In genomic region chr6:168937061-168937460, GRCh38 we compare ENCODE assay signal across 13 cellular contexts.
DNase-seq lines count a peak whose midpoint lies in the region; ATAC-seq, FAIRE-seq and TF ChIP-seq lines count a peak whose summit lies in the region.
"Had no signal": no experiment of that assay in that cellular context is flagged by ENCODE, and none has a peak within 500 bp of the region (broad histone marks: within the 10 kb centered on the region; RNA-seq: fewer than 3 reads in every experiment).

No MANE protein-coding gene starts in this region.

- WGBS in small intestine, 3 donors, result 67 to 71% (median 69%) methylated on average over 7 of the region's 7 CpGs

- TF ChIP-seq CTCF in omental fat pad (IDR thresholded peaks at IDR 0.05), result no peak

- ATAC-seq in esophagus mucosa, result peak; percentile 35
- peak; percentile 88 for ATAC-seq in omental fat pad (ENCODE audit: low FRiP score)

- no peak for FAIRE-seq in small intestine (lab: Jason Lieb, UNC)
- FAIRE-seq: colon had no signal

- no peak overlapping the region for H3K4me3 ChIP-seq in small intestine (ENCODE audit: low read depth in 1 of 2, low read length in 2 of 2)
- H3K4me3 ChIP-seq: spleen had no signal

- H3K27ac ChIP-seq in small intestine (ENCODE audit: low read depth in 1 of 2, low read length in 1 of 2), result no peak overlapping the region
- H3K27ac ChIP-seq: spleen had no signal

- DNase-seq in Daoy (ENCODE audit: low read depth) (peak; percentile 6), NCI-H226 (peak; percentile 44), omental fat pad (ENCODE audit: low spot score) (no peak), HT-29 (ENCODE audit: low spot score) (no peak), small intestine (no peak), hypothalamus (lab: John Stamatoyannopoulos, UW) (no peak)
- no peak for DNase-seq in stimulated activated CD4-positive, alpha-beta T cell treated with anti-CD3 and anti-CD28 coated beads, Interleukin-2, amount 100 ng/mL, for 24 hours
- DNase-seq: activated CD4-positive, alpha-beta T cell treated with anti-CD3 and anti-CD28 coated beads for 1 hour; NCI-H446; nucleus accumbens; spleen had no signal

- no peaks in the 10 kb centered on the region for H3K9me3 ChIP-seq in small intestine (ENCODE audit: control insufficient read depth, low read depth)

- no peaks in the 10 kb centered on the region for H3K27me3 ChIP-seq in small intestine (ENCODE audit: control insufficient read depth in 2 of 2, insufficient read depth in 2 of 2, low read length in 2 of 2)

- no peaks in the 10 kb centered on the region for H3K4me1 ChIP-seq in small intestine (ENCODE audit: control insufficient read depth in 2 of 2, insufficient read depth in 1 of 2, low read depth in 1 of 2, low read length in 1 of 2)
- H3K4me1 ChIP-seq: spleen had no signal

- no peaks in the 10 kb centered on the region for H3K36me3 ChIP-seq in small intestine (ENCODE audit: control insufficient read depth in 2 of 2, insufficient read depth in 2 of 2, low read length in 2 of 2)
- H3K36me3 ChIP-seq: spleen had no signal

Comparison
In these comparisons a context has a peak if more than half of its experiments do, and no peak if none do; other contexts are left out.
1. DNase-seq: peak in Daoy (single experiment) and NCI-H226 (single experiment); none in omental fat pad (single experiment), stimulated activated CD4-positive, alpha-beta T cell treated with anti-CD3 and anti-CD28 coated beads, Interleukin-2, amount 100 ng/mL, for 24 hours (0 of 2), HT-29 (single experiment), small intestine (single experiment) and hypothalamus (0 of 51).